ENCODE assay signal across 1 cellular context in the genomic region with DNA sequence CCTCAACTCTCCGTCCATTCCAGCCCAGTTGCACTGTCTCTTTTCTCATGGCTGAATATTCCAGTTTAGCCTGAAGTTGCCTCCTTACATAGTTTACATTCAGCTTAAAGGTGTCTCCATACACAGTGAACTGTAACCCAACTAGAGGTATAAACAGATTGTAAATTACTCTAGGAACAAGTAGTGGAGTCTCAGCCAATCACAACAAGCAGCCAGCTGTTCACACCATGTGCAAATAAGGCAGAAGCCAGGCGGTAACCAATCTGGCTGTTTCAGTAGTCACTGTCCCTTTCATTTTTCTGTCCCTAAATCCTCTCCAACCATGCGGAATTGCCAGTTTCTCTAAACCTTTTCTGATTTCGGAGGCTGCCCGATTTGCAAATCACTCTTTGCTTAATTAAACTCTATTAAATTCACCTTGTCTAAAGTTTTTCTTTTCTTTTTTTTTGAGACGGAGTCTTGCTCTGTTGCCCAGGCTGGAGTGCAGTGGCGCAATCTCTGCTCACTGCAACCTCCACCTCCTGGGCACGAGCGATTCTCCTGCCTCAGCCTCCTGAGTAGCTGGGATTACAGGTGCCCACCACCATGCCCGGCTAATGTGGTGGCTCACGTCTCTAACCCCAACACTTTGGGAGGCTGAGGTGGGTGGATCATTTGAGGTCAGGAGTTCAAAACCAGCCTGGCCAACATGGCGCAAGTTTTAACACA.
TF ChIP-seq lines count a peak whose summit lies in the region.

No MANE protein-coding gene starts in this region.

TF ChIP-seq in HEK293, 187 proteins besides CTCF, POLR2A, EP300 and RAD21 (continued from another document):
- TF ChIP-seq ZNF341 (tag by site-specific recombination; IDR thresholded peaks at IDR 0.05; ENCODE audit: low read depth), result no peak
TF ChIP-seq in HEK293: peak in this region for 2.
